ENCODE assay signal across 8 cellular contexts in the genomic region with DNA sequence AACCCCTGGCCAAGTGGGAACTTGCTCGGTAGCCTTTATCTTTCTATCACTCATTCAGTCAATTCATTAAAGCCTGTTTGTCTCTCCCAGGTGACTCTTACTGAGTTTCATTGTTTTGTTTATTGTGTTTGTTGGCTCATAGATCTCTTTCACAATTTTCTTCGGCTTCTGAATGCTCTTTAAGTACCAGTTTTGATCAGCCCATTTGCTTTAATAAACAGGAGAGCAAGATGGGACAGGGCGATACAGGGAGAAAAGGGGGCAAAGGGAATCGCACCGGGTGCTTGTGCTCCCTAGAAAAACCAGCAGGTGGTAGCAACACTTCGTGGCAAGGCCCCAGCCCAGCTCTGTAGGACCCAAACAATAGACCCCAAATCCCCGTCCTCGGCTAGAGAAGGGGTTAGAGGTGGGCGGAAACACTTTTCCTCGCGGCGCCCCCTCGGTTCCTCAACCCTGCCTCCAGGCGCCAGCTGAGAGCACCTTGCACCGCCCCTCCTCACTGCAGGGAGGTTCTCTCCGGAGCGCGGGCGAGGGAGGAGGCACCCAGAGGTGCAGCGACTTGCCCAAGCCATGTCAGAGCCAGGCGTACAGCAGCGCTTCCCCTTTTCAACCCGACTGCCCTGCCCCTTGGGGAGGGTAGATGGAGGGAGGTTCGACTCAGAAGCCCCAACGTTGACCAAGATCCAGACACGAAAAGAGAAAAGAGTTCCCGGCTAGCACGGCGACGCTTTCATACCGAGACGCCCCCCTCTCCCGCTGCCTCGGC. TPM values are rescaled to one million over a fixed set of nuclear protein-coding genes. Genes with fewer than 3 reads are reported as not detected.
DNase-seq lines count a peak whose midpoint lies in the region; ATAC-seq and TF ChIP-seq lines count a peak whose summit lies in the region.

No MANE protein-coding gene starts in this region.

- CTCF ChIA-PET in activated naive CD4-positive, alpha-beta T cell treated with anti-CD3 and anti-CD28 coated beads for 36 hours (lab: Charles Lee): interaction anchor here (0.6 to 3.1 kb wide), 9 partner anchors 13 to 491 kb away, joined by 3 to 24 read pairs (median 3); no protein-coding TSS in a partner anchor

- intact Hi-C loops in activated naive CD4-positive, alpha-beta T cell treated with anti-CD3 and anti-CD28 coated beads for 36 hours (cut with micrococcal nuclease): loop anchor here (1.0 to 5.0 kb wide), 11 partner anchors 12 to 877 kb away; partner anchors contain the start of genes CASP2 and LLCFC1

- H3K4me1 ChIP-seq in osteoblast (ENCODE audit: insufficient read depth, low read length): peaks cover 8% of the 10 kb centered on the region
- H3K4me1 ChIP-seq in tibial nerve: peaks cover 0 to 27% (median 11%) of the 10 kb centered on the region in 4 donors

- TF ChIP-seq POLR2A in tibial nerve (IDR thresholded peaks at IDR 0.05): no peak

- H3K79me2 ChIP-seq in osteoblast (ENCODE audit: insufficient read depth, low read length): no peaks in the 10 kb centered on the region

- peak overlapping the region; percentile 91 for H2AFZ ChIP-seq in osteoblast (ENCODE audit: low read length)

- H3K27ac ChIP-seq in osteoblast (ENCODE audit: low read depth, low read length): no peak overlapping the region
- peak overlapping the region; percentile 11 to 84 (median 77) for H3K27ac ChIP-seq in tibial nerve

- no peaks in the 10 kb centered on the region for H3K9me3 Mint-ChIP-seq in activated naive CD4-positive, alpha-beta T cell treated with anti-CD3 and anti-CD28 coated beads for 36 hours

- no peaks in the 10 kb centered on the region for H4K20me1 ChIP-seq in osteoblast (ENCODE audit: insufficient read depth, low read length)

- DNase-seq in DMS114 treated with DMSO at 0.1 percent for 48 hours (lab: John Stamatoyannopoulos, UW; ENCODE audit: unreplicated experiment) (peak; percentile 57), HS-5 (ENCODE audit: low read depth) (peak; percentile 32), SIG-M5 treated with dmso at 0.1 percent for 504 hours (lab: John Stamatoyannopoulos, UW; ENCODE audit: unreplicated experiment) (peak; percentile 85), glomerular visceral epithelial cell (ENCODE audit: extremely low spot score) (peak; percentile 42), osteoblast (ENCODE audit: insufficient read length, low spot score, missing footprints) (peak; percentile 98), tibial nerve (ENCODE audit: low spot score in 2 of 2) (peak in 1 of 2 donors; percentile 65)
- DNase-seq in activated naive CD4-positive, alpha-beta T cell treated with anti-CD3 and anti-CD28 coated beads for 36 hours: peak; percentile 74

- H3K27me3 Mint-ChIP-seq in activated naive CD4-positive, alpha-beta T cell treated with anti-CD3 and anti-CD28 coated beads for 36 hours (ENCODE audit: low read depth): no peaks in the 10 kb centered on the region

- H3K4me2 ChIP-seq in osteoblast (ENCODE audit: insufficient read depth, low read length): peak overlapping the region; percentile 97

- peaks cover 32% of the 10 kb centered on the region for H3K4me1 Mint-ChIP-seq in activated naive CD4-positive, alpha-beta T cell treated with anti-CD3 and anti-CD28 coated beads for 36 hours (ENCODE audit: low read depth)

- H3K9me3 ChIP-seq in osteoblast (ENCODE audit: low read depth, low read length): no peaks in the 10 kb centered on the region
- no peaks in the 10 kb centered on the region for H3K9me3 ChIP-seq in tibial nerve

- H3K36me3 ChIP-seq in osteoblast (ENCODE audit: insufficient read depth, low read length): no peaks in the 10 kb centered on the region
- H3K36me3 ChIP-seq in tibial nerve: no peaks in the 10 kb centered on the region

- TF ChIP-seq EP300 in tibial nerve (IDR thresholded peaks at IDR 0.05): no peak

- H3K27ac Mint-ChIP-seq in activated naive CD4-positive, alpha-beta T cell treated with anti-CD3 and anti-CD28 coated beads for 36 hours: peak overlapping the region; percentile 79

- H3K27me3 ChIP-seq in osteoblast (ENCODE audit: insufficient read depth, low read length): peaks cover 22% of the 10 kb centered on the region
- no peaks in the 10 kb centered on the region for H3K27me3 ChIP-seq in tibial nerve

- H3K4me3 Mint-ChIP-seq in activated naive CD4-positive, alpha-beta T cell treated with anti-CD3 and anti-CD28 coated beads for 36 hours: peak overlapping the region; percentile 91

- TF ChIP-seq CTCF in osteoblast (IDR thresholded peaks at IDR 0.05; ENCODE audit: extremely low read depth, low read depth, low read length) (peak; percentile 68), tibial nerve (IDR thresholded peaks at IDR 0.05) (peak; percentile 75 to 87 (median 82))

- WGBS in tibial nerve, 2 donors: 1% methylated on average over 29 to 33 of the region's 34 CpGs

- peak; percentile 91 for ATAC-seq in GM21367 (IDR thresholded peaks at IDR 0.05; ENCODE audit: unreplicated experiment)

- H3K4me3 ChIP-seq in osteoblast (ENCODE audit: insufficient read depth, low read length) (peak overlapping the region; percentile 76), tibial nerve (peak overlapping the region; percentile 56 to 75 (median 70))

- H3K36me3 Mint-ChIP-seq in activated naive CD4-positive, alpha-beta T cell treated with anti-CD3 and anti-CD28 coated beads for 36 hours (ENCODE audit: low read depth): no peaks in the 10 kb centered on the region

RNA-seq across cellular contexts. Expression of gene EPHB6, which starts 1.0 kb away (rescaled TPM):
- 10 to 100 TPM; 22.1 to 22.8 TPM for total RNA-seq in activated naive CD4-positive, alpha-beta T cell treated with anti-CD3 and anti-CD28 coated beads for 36 hours
- total RNA-seq in osteoblast (2.4 and 4.0 TPM in 2 replicates), tibial nerve (10 to 100 TPM in 3 of 4 donors, 1 to 10 TPM in 1; 6.9 to 84.3 (median 22.1) TPM)

RNA-seq across cellular contexts. Expression of gene TRPV6, which starts 31.6 kb away (rescaled TPM):
- not detected for total RNA-seq in activated naive CD4-positive, alpha-beta T cell treated with anti-CD3 and anti-CD28 coated beads for 36 hours
- not detected in 2 replicates for total RNA-seq in osteoblast
- total RNA-seq in tibial nerve: under 1 TPM in 3 of 4 donors, not detected in 1; under 0.01 to 0.78 (median under 0.01) TPM
